In genomic region chrX:132590350-132591026, GRCh38 we compare ENCODE assay signal across 1 cellular context.
A peak's percentile ranks its signal among the peaks of the same experiment; 100 is the strongest.
TF ChIP-seq lines count a peak whose summit lies in the region.

No MANE protein-coding gene starts in this region.

TF ChIP-seq in HepG2, 621 proteins besides CTCF, POLR2A, EP300 and RAD21 (continued from another document and continues in another):
- TF ChIP-seq ATF5 (CRISPR knock-in tag; IDR thresholded peaks at IDR 0.05; ENCODE audit: low read depth) = no peak
- TF ChIP-seq KLF11 (CRISPR knock-in tag; IDR thresholded peaks at IDR 0.05) = peak; percentile 86; the same call in 1 of the 2 replicates
- TF ChIP-seq, protein P1, sequence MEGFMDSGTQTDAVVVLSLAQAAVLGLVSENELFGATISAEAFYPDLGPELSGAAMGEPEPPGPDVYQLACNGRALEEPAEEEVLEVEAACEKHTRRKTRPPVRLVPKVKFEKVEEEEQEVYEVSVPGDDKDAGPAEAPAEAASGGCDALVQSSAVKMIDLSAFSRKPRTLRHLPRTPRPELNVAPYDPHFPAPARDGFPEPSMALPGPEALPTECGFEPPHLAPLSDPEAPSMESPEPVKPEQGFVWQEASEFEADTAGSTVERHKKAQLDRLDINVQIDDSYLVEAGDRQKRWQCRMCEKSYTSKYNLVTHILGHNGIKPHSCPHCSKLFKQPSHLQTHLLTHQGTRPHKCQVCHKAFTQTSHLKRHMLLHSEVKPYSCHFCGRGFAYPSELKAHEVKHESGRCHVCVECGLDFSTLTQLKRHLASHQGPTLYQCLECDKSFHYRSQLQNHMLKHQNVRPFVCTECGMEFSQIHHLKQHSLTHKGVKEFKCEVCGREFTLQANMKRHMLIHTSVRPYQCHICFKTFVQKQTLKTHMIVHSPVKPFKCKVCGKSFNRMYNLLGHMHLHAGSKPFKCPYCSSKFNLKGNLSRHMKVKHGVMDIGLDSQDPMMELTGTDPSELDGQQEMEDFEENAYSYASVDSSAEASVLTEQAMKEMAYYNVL (CRISPR knock-in tag; IDR thresholded peaks at IDR 0.05; ENCODE audit: borderline replicate concordance) = peak; percentile 67; the same call in 1 of the 2 replicates
- TF ChIP-seq, protein P2, sequence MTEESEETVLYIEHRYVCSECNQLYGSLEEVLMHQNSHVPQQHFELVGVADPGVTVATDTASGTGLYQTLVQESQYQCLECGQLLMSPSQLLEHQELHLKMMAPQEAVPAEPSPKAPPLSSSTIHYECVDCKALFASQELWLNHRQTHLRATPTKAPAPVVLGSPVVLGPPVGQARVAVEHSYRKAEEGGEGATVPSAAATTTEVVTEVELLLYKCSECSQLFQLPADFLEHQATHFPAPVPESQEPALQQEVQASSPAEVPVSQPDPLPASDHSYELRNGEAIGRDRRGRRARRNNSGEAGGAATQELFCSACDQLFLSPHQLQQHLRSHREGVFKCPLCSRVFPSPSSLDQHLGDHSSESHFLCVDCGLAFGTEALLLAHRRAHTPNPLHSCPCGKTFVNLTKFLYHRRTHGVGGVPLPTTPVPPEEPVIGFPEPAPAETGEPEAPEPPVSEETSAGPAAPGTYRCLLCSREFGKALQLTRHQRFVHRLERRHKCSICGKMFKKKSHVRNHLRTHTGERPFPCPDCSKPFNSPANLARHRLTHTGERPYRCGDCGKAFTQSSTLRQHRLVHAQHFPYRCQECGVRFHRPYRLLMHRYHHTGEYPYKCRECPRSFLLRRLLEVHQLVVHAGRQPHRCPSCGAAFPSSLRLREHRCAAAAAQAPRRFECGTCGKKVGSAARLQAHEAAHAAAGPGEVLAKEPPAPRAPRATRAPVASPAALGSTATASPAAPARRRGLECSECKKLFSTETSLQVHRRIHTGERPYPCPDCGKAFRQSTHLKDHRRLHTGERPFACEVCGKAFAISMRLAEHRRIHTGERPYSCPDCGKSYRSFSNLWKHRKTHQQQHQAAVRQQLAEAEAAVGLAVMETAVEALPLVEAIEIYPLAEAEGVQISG (CRISPR knock-in tag; IDR thresholded peaks at IDR 0.05) = peak; percentile 70
- TF ChIP-seq, protein P3, sequence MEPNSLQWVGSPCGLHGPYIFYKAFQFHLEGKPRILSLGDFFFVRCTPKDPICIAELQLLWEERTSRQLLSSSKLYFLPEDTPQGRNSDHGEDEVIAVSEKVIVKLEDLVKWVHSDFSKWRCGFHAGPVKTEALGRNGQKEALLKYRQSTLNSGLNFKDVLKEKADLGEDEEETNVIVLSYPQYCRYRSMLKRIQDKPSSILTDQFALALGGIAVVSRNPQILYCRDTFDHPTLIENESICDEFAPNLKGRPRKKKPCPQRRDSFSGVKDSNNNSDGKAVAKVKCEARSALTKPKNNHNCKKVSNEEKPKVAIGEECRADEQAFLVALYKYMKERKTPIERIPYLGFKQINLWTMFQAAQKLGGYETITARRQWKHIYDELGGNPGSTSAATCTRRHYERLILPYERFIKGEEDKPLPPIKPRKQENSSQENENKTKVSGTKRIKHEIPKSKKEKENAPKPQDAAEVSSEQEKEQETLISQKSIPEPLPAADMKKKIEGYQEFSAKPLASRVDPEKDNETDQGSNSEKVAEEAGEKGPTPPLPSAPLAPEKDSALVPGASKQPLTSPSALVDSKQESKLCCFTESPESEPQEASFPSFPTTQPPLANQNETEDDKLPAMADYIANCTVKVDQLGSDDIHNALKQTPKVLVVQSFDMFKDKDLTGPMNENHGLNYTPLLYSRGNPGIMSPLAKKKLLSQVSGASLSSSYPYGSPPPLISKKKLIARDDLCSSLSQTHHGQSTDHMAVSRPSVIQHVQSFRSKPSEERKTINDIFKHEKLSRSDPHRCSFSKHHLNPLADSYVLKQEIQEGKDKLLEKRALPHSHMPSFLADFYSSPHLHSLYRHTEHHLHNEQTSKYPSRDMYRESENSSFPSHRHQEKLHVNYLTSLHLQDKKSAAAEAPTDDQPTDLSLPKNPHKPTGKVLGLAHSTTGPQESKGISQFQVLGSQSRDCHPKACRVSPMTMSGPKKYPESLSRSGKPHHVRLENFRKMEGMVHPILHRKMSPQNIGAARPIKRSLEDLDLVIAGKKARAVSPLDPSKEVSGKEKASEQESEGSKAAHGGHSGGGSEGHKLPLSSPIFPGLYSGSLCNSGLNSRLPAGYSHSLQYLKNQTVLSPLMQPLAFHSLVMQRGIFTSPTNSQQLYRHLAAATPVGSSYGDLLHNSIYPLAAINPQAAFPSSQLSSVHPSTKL (CRISPR knock-in tag; IDR thresholded peaks at IDR 0.05) = peak; percentile 99
- peak; percentile 52; the same call in 1 of the 2 replicates for TF ChIP-seq LCORL (IDR thresholded peaks at IDR 0.05)
- TF ChIP-seq LCORL (CRISPR knock-in tag; IDR thresholded peaks at IDR 0.05) = peak; percentile 48; the same call in 1 of the 2 replicates
- TF ChIP-seq, protein P4, sequence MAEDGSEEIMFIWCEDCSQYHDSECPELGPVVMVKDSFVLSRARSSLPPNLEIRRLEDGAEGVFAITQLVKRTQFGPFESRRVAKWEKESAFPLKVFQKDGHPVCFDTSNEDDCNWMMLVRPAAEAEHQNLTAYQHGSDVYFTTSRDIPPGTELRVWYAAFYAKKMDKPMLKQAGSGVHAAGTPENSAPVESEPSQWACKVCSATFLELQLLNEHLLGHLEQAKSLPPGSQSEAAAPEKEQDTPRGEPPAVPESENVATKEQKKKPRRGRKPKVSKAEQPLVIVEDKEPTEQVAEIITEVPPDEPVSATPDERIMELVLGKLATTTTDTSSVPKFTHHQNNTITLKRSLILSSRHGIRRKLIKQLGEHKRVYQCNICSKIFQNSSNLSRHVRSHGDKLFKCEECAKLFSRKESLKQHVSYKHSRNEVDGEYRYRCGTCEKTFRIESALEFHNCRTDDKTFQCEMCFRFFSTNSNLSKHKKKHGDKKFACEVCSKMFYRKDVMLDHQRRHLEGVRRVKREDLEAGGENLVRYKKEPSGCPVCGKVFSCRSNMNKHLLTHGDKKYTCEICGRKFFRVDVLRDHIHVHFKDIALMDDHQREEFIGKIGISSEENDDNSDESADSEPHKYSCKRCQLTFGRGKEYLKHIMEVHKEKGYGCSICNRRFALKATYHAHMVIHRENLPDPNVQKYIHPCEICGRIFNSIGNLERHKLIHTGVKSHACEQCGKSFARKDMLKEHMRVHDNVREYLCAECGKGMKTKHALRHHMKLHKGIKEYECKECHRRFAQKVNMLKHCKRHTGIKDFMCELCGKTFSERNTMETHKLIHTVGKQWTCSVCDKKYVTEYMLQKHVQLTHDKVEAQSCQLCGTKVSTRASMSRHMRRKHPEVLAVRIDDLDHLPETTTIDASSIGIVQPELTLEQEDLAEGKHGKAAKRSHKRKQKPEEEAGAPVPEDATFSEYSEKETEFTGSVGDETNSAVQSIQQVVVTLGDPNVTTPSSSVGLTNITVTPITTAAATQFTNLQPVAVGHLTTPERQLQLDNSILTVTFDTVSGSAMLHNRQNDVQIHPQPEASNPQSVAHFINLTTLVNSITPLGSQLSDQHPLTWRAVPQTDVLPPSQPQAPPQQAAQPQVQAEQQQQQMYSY (CRISPR knock-in tag; IDR thresholded peaks at IDR 0.05) = peak; percentile 42; the same call in 1 of the 2 replicates
- no peak for TF ChIP-seq BRF2 (CRISPR knock-in tag; IDR thresholded peaks at IDR 0.05)
- TF ChIP-seq PITX1 (CRISPR knock-in tag; IDR thresholded peaks at IDR 0.05) = peak; percentile 97
- peak; percentile 25; the same call in 1 of the 2 replicates for TF ChIP-seq YEATS4 (CRISPR knock-in tag; IDR thresholded peaks at IDR 0.05; ENCODE audit: borderline replicate concordance)
- TF ChIP-seq ZNF383 (CRISPR knock-in tag; IDR thresholded peaks at IDR 0.05; ENCODE audit: borderline replicate concordance) = no peak
- TF ChIP-seq FOXO1 (CRISPR knock-in tag; IDR thresholded peaks at IDR 0.05) = peak; percentile 98
- 0 out of 2 replicates have a peak, but pooled peaks have one; percentile 23 for TF ChIP-seq ZNF317 (CRISPR knock-in tag; IDR thresholded peaks at IDR 0.05)
- no peak; the same call in 1 of the 2 replicates for TF ChIP-seq JUND (CRISPR knock-in tag; IDR thresholded peaks at IDR 0.05)
- TF ChIP-seq GPBP1L1 (CRISPR knock-in tag; IDR thresholded peaks at IDR 0.05) = no peak
- TF ChIP-seq FOXK2 (IDR thresholded peaks at IDR 0.05) = peak; percentile 91
- TF ChIP-seq, protein P5, sequence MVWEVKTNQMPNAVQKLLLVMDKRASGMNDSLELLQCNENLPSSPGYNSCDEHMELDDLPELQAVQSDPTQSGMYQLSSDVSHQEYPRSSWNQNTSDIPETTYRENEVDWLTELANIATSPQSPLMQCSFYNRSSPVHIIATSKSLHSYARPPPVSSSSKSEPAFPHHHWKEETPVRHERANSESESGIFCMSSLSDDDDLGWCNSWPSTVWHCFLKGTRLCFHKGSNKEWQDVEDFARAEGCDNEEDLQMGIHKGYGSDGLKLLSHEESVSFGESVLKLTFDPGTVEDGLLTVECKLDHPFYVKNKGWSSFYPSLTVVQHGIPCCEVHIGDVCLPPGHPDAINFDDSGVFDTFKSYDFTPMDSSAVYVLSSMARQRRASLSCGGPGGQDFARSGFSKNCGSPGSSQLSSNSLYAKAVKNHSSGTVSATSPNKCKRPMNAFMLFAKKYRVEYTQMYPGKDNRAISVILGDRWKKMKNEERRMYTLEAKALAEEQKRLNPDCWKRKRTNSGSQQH (CRISPR knock-in tag; IDR thresholded peaks at IDR 0.05; ENCODE audit: low read depth) = no peak
- TF ChIP-seq ZFY (CRISPR knock-in tag; IDR thresholded peaks at IDR 0.05) = no peak
- peak; percentile 100 for TF ChIP-seq ZBTB26 (CRISPR knock-in tag; IDR thresholded peaks at IDR 0.05; ENCODE audit: borderline replicate concordance)
- TF ChIP-seq ZNF550 (CRISPR knock-in tag; IDR thresholded peaks at IDR 0.05; ENCODE audit: borderline replicate concordance) = no peak
- TF ChIP-seq ZFP1 (CRISPR knock-in tag; IDR thresholded peaks at IDR 0.05) = peak; percentile 80; the same call in 1 of the 2 replicates
- no peak for TF ChIP-seq ZNF251 (CRISPR knock-in tag; IDR thresholded peaks at IDR 0.05)
- TF ChIP-seq, protein P6, sequence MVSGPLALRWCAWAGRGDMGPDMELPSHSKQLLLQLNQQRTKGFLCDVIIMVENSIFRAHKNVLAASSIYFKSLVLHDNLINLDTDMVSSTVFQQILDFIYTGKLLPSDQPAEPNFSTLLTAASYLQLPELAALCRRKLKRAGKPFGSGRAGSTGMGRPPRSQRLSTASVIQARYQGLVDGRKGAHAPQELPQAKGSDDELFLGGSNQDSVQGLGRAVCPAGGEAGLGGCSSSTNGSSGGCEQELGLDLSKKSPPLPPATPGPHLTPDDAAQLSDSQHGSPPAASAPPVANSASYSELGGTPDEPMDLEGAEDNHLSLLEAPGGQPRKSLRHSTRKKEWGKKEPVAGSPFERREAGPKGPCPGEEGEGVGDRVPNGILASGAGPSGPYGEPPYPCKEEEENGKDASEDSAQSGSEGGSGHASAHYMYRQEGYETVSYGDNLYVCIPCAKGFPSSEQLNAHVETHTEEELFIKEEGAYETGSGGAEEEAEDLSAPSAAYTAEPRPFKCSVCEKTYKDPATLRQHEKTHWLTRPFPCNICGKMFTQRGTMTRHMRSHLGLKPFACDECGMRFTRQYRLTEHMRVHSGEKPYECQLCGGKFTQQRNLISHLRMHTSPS (CRISPR knock-in tag; IDR thresholded peaks at IDR 0.05; ENCODE audit: low read depth) = peak; percentile 37; the same call in 1 of the 2 replicates
- no peak for TF ChIP-seq RFXANK (CRISPR knock-in tag; IDR thresholded peaks at IDR 0.05)
- TF ChIP-seq SALL2 (CRISPR knock-in tag; IDR thresholded peaks at IDR 0.05) = peak; percentile 63; the same call in 1 of the 2 replicates
- TF ChIP-seq, protein P7, sequence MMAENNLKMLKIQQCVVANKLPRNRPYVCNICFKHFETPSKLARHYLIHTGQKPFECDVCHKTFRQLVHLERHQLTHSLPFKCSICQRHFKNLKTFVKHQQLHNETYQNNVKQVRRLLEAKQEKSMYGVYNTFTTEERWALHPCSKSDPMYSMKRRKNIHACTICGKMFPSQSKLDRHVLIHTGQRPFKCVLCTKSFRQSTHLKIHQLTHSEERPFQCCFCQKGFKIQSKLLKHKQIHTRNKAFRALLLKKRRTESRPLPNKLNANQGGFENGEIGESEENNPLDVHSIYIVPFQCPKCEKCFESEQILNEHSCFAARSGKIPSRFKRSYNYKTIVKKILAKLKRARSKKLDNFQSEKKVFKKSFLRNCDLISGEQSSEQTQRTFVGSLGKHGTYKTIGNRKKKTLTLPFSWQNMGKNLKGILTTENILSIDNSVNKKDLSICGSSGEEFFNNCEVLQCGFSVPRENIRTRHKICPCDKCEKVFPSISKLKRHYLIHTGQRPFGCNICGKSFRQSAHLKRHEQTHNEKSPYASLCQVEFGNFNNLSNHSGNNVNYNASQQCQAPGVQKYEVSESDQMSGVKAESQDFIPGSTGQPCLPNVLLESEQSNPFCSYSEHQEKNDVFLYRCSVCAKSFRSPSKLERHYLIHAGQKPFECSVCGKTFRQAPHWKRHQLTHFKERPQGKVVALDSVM (CRISPR knock-in tag; IDR thresholded peaks at IDR 0.05) = 0 out of 2 replicates have a peak, but pooled peaks have one; percentile 17
- TF ChIP-seq ATF1 (CRISPR knock-in tag; IDR thresholded peaks at IDR 0.05) = peak; percentile 69
